Comparison of ENCODE assay signal across 29 cellular contexts in genomic region chr5:111472096-111472495, GRCh38. TPM values are rescaled to one million over a fixed set of nuclear protein-coding genes. Genes with fewer than 3 reads are reported as not detected.
A peak's percentile ranks its signal among the peaks of the same experiment; 100 is the strongest.
DNase-seq lines count a peak whose midpoint lies in the region; ATAC-seq and TF ChIP-seq lines count a peak whose summit lies in the region.
"Had no signal": no experiment of that assay in that cellular context is flagged by ENCODE, and none has a peak within 500 bp of the region (broad histone marks: within the 10 kb centered on the region; RNA-seq: fewer than 3 reads in every experiment).

No MANE protein-coding gene starts in this region.

- peak overlapping the region; percentile 58 for H3K27ac Mint-ChIP-seq in activated CD8-positive, alpha-beta T cell treated with anti-CD3 and anti-CD28 coated beads for 36 hours
- H3K27ac Mint-ChIP-seq in activated CD8-positive, alpha-beta T cell treated with anti-CD3 and anti-CD28 coated beads, Interleukin-2, amount 10 ng/mL, durations not matched to agents 7 days and 5 days, result no peak overlapping the region
- H3K27ac Mint-ChIP-seq in osteocyte (ENCODE audit: unreplicated experiment), result no peak overlapping the region
- H3K27ac Mint-ChIP-seq: activated naive CD8-positive, alpha-beta T cell treated with anti-CD3 and anti-CD28 coated beads, Interleukin-2, amount 50 U/mL, for 24 hours; endodermal cell; H9 had no signal

- no peaks in the 10 kb centered on the region for H3K27me3 Mint-ChIP-seq in activated CD8-positive, alpha-beta T cell treated with anti-CD3 and anti-CD28 coated beads for 36 hours
- no peaks in the 10 kb centered on the region for H3K27me3 Mint-ChIP-seq in activated CD8-positive, alpha-beta T cell treated with anti-CD3 and anti-CD28 coated beads, Interleukin-2, amount 10 ng/mL, durations not matched to agents 7 days and 5 days (ENCODE audit: low read depth)
- peaks cover 3% of the 10 kb centered on the region for H3K27me3 Mint-ChIP-seq in osteocyte (ENCODE audit: unreplicated experiment)
- H3K27me3 Mint-ChIP-seq: activated naive CD8-positive, alpha-beta T cell treated with anti-CD3 and anti-CD28 coated beads, Interleukin-2, amount 50 U/mL, for 24 hours; dendritic cell treated with granulocyte-macrophage colony-stimulating factor and Interleukin-4, amounts not matched to agents 40 ng/mL and 50 ng/mL, for 4 days; T-helper 17 cell had no signal

- POLR2A ChIA-PET in activated CD8-positive, alpha-beta T cell treated with anti-CD3 and anti-CD28 coated beads for 36 hours (lab: Charles Lee), result interaction anchor here (0.5 kb wide), 1 partner anchor 8 kb away, joined by 3 read pairs; no protein-coding TSS in a partner anchor
- POLR2A ChIA-PET in activated CD8-positive, alpha-beta T cell treated with anti-CD3 and anti-CD28 coated beads, Interleukin-2, amount 10 ng/mL, durations not matched to agents 7 days and 5 days (lab: Charles Lee), result no interaction called here

- no peak overlapping the region for H3K4me3 Mint-ChIP-seq in activated CD8-positive, alpha-beta T cell treated with anti-CD3 and anti-CD28 coated beads for 36 hours
- no peak overlapping the region for H3K4me3 Mint-ChIP-seq in activated CD8-positive, alpha-beta T cell treated with anti-CD3 and anti-CD28 coated beads, Interleukin-2, amount 10 ng/mL, durations not matched to agents 7 days and 5 days
- H3K4me3 Mint-ChIP-seq in osteocyte (ENCODE audit: unreplicated experiment), result no peak overlapping the region
- H3K4me3 Mint-ChIP-seq: activated naive CD8-positive, alpha-beta T cell treated with anti-CD3 and anti-CD28 coated beads, Interleukin-2, amount 50 U/mL, for 24 hours; CD14-positive monocyte; dendritic cell treated with granulocyte-macrophage colony-stimulating factor and Interleukin-4, amounts not matched to agents 40 ng/mL and 50 ng/mL, for 4 days; endodermal cell; H9; neural crest cell; T-helper 17 cell had no signal

- no peak for TF ChIP-seq CTCF in activated CD8-positive, alpha-beta T cell treated with anti-CD3 and anti-CD28 coated beads for 36 hours (IDR thresholded peaks at IDR 0.05)
- no peak for TF ChIP-seq CTCF in osteocyte (IDR thresholded peaks at IDR 0.05)

- H3K36me3 Mint-ChIP-seq in activated CD8-positive, alpha-beta T cell treated with anti-CD3 and anti-CD28 coated beads for 36 hours (ENCODE audit: low read depth), result peaks cover 17% of the 10 kb centered on the region
- peaks cover 31% of the 10 kb centered on the region for H3K36me3 Mint-ChIP-seq in activated CD8-positive, alpha-beta T cell treated with anti-CD3 and anti-CD28 coated beads, Interleukin-2, amount 10 ng/mL, durations not matched to agents 7 days and 5 days (ENCODE audit: low read depth)
- H3K36me3 Mint-ChIP-seq in osteocyte (ENCODE audit: unreplicated experiment), result no peaks in the 10 kb centered on the region
- H3K36me3 Mint-ChIP-seq: CD14-positive monocyte had no signal

- peaks cover 6% of the 10 kb centered on the region for H3K9me3 Mint-ChIP-seq in activated CD8-positive, alpha-beta T cell treated with anti-CD3 and anti-CD28 coated beads for 36 hours
- peaks cover 4% of the 10 kb centered on the region for H3K9me3 Mint-ChIP-seq in activated CD8-positive, alpha-beta T cell treated with anti-CD3 and anti-CD28 coated beads, Interleukin-2, amount 10 ng/mL, durations not matched to agents 7 days and 5 days (ENCODE audit: insufficient read depth)
- no peaks in the 10 kb centered on the region for H3K9me3 Mint-ChIP-seq in osteocyte (ENCODE audit: unreplicated experiment)
- H3K9me3 Mint-ChIP-seq: activated naive CD8-positive, alpha-beta T cell treated with anti-CD3 and anti-CD28 coated beads, Interleukin-2, amount 50 U/mL, for 24 hours; dendritic cell treated with granulocyte-macrophage colony-stimulating factor and Interleukin-4, amounts not matched to agents 40 ng/mL and 50 ng/mL, for 4 days; neural crest cell had no signal

- H3K27ac ChIP-seq in caudate nucleus (ENCODE audit: low read depth, low read length), result peak overlapping the region; percentile 33
- H3K27ac ChIP-seq: pancreas had no signal

- CTCF ChIA-PET in activated CD8-positive, alpha-beta T cell treated with anti-CD3 and anti-CD28 coated beads for 36 hours (lab: Charles Lee), result interaction anchor here (2.0 kb wide), 1 partner anchor 24 kb away, joined by 4 read pairs; no protein-coding TSS in a partner anchor
- CTCF ChIA-PET in activated CD8-positive, alpha-beta T cell treated with anti-CD3 and anti-CD28 coated beads, Interleukin-2, amount 10 ng/mL, durations not matched to agents 7 days and 5 days (lab: Charles Lee), result no interaction called here

- intact Hi-C loops in activated CD8-positive, alpha-beta T cell treated with anti-CD3 and anti-CD28 coated beads for 36 hours (cut with micrococcal nuclease), result loop anchor here (10.0 kb wide), 1 partner anchor 317 kb away; no protein-coding TSS in a partner anchor

- peaks cover 7% of the 10 kb centered on the region for H3K4me1 Mint-ChIP-seq in activated CD8-positive, alpha-beta T cell treated with anti-CD3 and anti-CD28 coated beads for 36 hours (ENCODE audit: low read depth)
- H3K4me1 Mint-ChIP-seq in activated CD8-positive, alpha-beta T cell treated with anti-CD3 and anti-CD28 coated beads, Interleukin-2, amount 10 ng/mL, durations not matched to agents 7 days and 5 days (ENCODE audit: low read depth), result peaks cover 2% of the 10 kb centered on the region
- no peaks in the 10 kb centered on the region for H3K4me1 Mint-ChIP-seq in osteocyte (ENCODE audit: unreplicated experiment)
- H3K4me1 Mint-ChIP-seq: activated naive CD8-positive, alpha-beta T cell treated with anti-CD3 and anti-CD28 coated beads, Interleukin-2, amount 50 U/mL, for 24 hours; endodermal cell; H9; neural crest cell had no signal

- DNase-seq in activated CD8-positive, alpha-beta T cell treated with anti-CD3 and anti-CD28 coated beads for 36 hours, result no peak
- DNase-seq in activated CD8-positive, alpha-beta T cell treated with anti-CD3 and anti-CD28 coated beads, Interleukin-2, amount 10 ng/mL, durations not matched to agents 7 days and 5 days, result no peak
- DNase-seq in caudate nucleus (lab: John Stamatoyannopoulos, UW) (no peak), cortex of kidney (lab: John Stamatoyannopoulos, UW) (no peak), osteocyte (ENCODE audit: extremely low spot score, unreplicated experiment) (no peak), cerebellar nuclear complex (lab: John Stamatoyannopoulos, UW) (no peak)
- DNase-seq: 8988T; activated CD4-positive, alpha-beta T cell treated with anti-CD3 and anti-CD28 coated beads, Interleukin-2, amount 50 U/mL, for 48 hours; activated CD8-positive, alpha-beta memory T cell treated with anti-CD3 and anti-CD28 coated beads, Interleukin-2, amount 50 U/mL, for 4 hours; activated naive CD8-positive, alpha-beta T cell treated with anti-CD3 and anti-CD28 coated beads, Interleukin-2, amount 50 U/mL, for 24 hours; central memory CD4-positive, alpha-beta T cell; DMS79 treated with DMSO at 0.1 percent for 48 hours; endodermal cell; glutamatergic neuron; H9; MM.1S; NCI-H2029 treated with DMSO at 0.1 percent for 48 hours; NCI-H226; pancreas; Right ventricle myocardium superior; stimulated activated naive CD4-positive, alpha-beta T cell treated with Interleukin-2 at 50 U/mL for 16 hours; T-helper 17 cell had no signal

- ATAC-seq in activated CD8-positive, alpha-beta T cell treated with anti-CD3 and anti-CD28 coated beads for 36 hours, result no peak
- ATAC-seq in activated CD8-positive, alpha-beta T cell treated with anti-CD3 and anti-CD28 coated beads, Interleukin-2, amount 10 ng/mL, durations not matched to agents 7 days and 5 days, result no peak
- ATAC-seq in GM18868 (IDR thresholded peaks at IDR 0.05; ENCODE audit: unreplicated experiment), result peak; percentile 12
- ATAC-seq in HG02759 (IDR thresholded peaks at IDR 0.05; ENCODE audit: unreplicated experiment), result peak; percentile 16
- ATAC-seq: activated naive CD8-positive, alpha-beta T cell treated with anti-CD3 and anti-CD28 coated beads, Interleukin-2, amount 50 U/mL, for 24 hours; esophagus mucosa; Panc1; T-helper 17 cell had no signal

RNA-seq across cellular contexts. Expression of gene STARD4, which starts 40.2 kb away (rescaled TPM):
- total RNA-seq in activated CD8-positive, alpha-beta T cell treated with anti-CD3 and anti-CD28 coated beads for 36 hours, result 100 to 1,000 TPM; 132 TPM
- 10 to 100 TPM; 52.3 to 55.9 TPM for total RNA-seq in activated CD8-positive, alpha-beta T cell treated with anti-CD3 and anti-CD28 coated beads, Interleukin-2, amount 10 ng/mL, durations not matched to agents 7 days and 5 days
- 24.8 and 29.7 TPM in 2 replicates for total RNA-seq in osteocyte

Comparison
In these comparisons a context has a peak if more than half of its experiments do, and no peak if none do; other contexts are left out.
1. ATAC-seq: peak in GM18868 (single experiment) and HG02759 (single experiment); none in activated CD8-positive, alpha-beta T cell treated with anti-CD3 and anti-CD28 coated beads for 36 hours (single experiment) and activated CD8-positive, alpha-beta T cell treated with anti-CD3 and anti-CD28 coated beads, Interleukin-2, amount 10 ng/mL, durations not matched to agents 7 days and 5 days (single experiment).